Comparison of ENCODE assay signal across 16 cellular contexts in genomic region chr9:92600075-92600741, GRCh38.
DNase-seq lines count a peak whose midpoint lies in the region; ATAC-seq and TF ChIP-seq lines count a peak whose summit lies in the region.
"Had no signal": no experiment of that assay in that cellular context is flagged by ENCODE, and none has a peak within 500 bp of the region (broad histone marks: within the 10 kb centered on the region; RNA-seq: fewer than 3 reads in every experiment).

No MANE protein-coding gene starts in this region.

- H3K4me1 Mint-ChIP-seq in chondrocyte (ENCODE audit: low read depth), result peaks cover 63% of the 10 kb centered on the region
- H3K4me1 Mint-ChIP-seq: T-cell, WTC11 had no signal

- peak overlapping the region; percentile 95 for H3K27ac Mint-ChIP-seq in chondrocyte (ENCODE audit: unreplicated experiment)
- H3K27ac Mint-ChIP-seq: dendritic cell treated with granulocyte-macrophage colony-stimulating factor and Interleukin-4, amounts not matched to agents 40 ng/mL and 50 ng/mL, for 4 days; T-cell had no signal

- peak overlapping the region; percentile 3 for H3K4me3 Mint-ChIP-seq in chondrocyte (ENCODE audit: unreplicated experiment)
- H3K4me3 Mint-ChIP-seq: dendritic cell treated with granulocyte-macrophage colony-stimulating factor and Interleukin-4, amounts not matched to agents 40 ng/mL and 50 ng/mL, for 4 days; neural crest cell; T-cell; WTC11 had no signal

- no peaks in the 10 kb centered on the region for H3K36me3 ChIP-seq in GM23248 (ENCODE audit: low read depth)
- H3K36me3 ChIP-seq in right atrium auricular region, result no peaks in the 10 kb centered on the region
- H3K36me3 ChIP-seq in gastrocnemius medialis, result no peaks in the 10 kb centered on the region
- H3K36me3 ChIP-seq in left lung, result no peaks in the 10 kb centered on the region

- WGBS in GM23248 (ENCODE audit: low coverage in 1 of 2, low lambda C conversion rate in 2 of 2, missing lambda C conversion rate in 2 of 2), 2 experiments, result 61 to 67% methylated on average over 6 of the region's 6 CpGs

- H4K20me1 ChIP-seq in GM23248 (ENCODE audit: insufficient read depth), result no peaks in the 10 kb centered on the region

- H3K4me3 ChIP-seq in GM23248, result no peak overlapping the region
- H3K4me3 ChIP-seq in right atrium auricular region, result no peak overlapping the region
- no peak overlapping the region for H3K4me3 ChIP-seq in gastrocnemius medialis
- H3K4me3 ChIP-seq in left lung, result no peak overlapping the region

- H3K9ac ChIP-seq in GM23248, result no peak overlapping the region

- peaks cover 9% of the 10 kb centered on the region for H3K36me3 Mint-ChIP-seq in chondrocyte (ENCODE audit: low read depth)

- intact Hi-C loops in gastrocnemius medialis (cut with DNase I; ENCODE audit: low total_unique reads), result no loop called here
- intact Hi-C loops in left lung (cut with DNase I), result no loop called here

- no peak for TF ChIP-seq POLR2A in gastrocnemius medialis (IDR thresholded peaks at IDR 0.05)

- DNase-seq in GM23248 (no peak), chondrocyte (ENCODE audit: low spot score) (no peak), right atrium auricular region (ENCODE audit: low spot score) (no peak), gastrocnemius medialis (no peak), left lung (no peak), GM10266 (ENCODE audit: extremely low spot score) (no peak), amygdala (lab: John Stamatoyannopoulos, UW) (no peak), NOMO-1 treated with dmso at 0.1 percent for 144 hours (lab: John Stamatoyannopoulos, UW; ENCODE audit: unreplicated experiment) (no peak)
- DNase-seq: foreskin melanocyte, NCI-H1105, NCI-H345, OCI-M1, T-cell had no signal

- in situ Hi-C loops in GM23248 (cut with MboI), result no loop called here
- in situ Hi-C loops in gastrocnemius medialis (cut with MboI; ENCODE audit: low sequenced_read_pairs in 4 of 4), result loop anchor here in 1 of 4 donors (25.0 kb wide), 1 partner anchor 88 kb away; no protein-coding TSS in a partner anchor

- peaks cover 7% of the 10 kb centered on the region for H3K9me3 Mint-ChIP-seq in chondrocyte (ENCODE audit: low read depth)

- no peaks in the 10 kb centered on the region for H3K27me3 Mint-ChIP-seq in chondrocyte (ENCODE audit: low read depth)
- H3K27me3 Mint-ChIP-seq: dendritic cell treated with granulocyte-macrophage colony-stimulating factor and Interleukin-4, amounts not matched to agents 40 ng/mL and 50 ng/mL, for 4 days; T-cell had no signal

- 0 out of 2 replicates have a peak, but pooled peaks cover 6% of the 10 kb centered on the region for H3F3A ChIP-seq in GM23248 (ENCODE audit: insufficient read depth)

- no peaks in the 10 kb centered on the region for H3K79me2 ChIP-seq in GM23248 (ENCODE audit: insufficient read depth)

- H3K27ac ChIP-seq in GM23248 (no peak overlapping the region), right atrium auricular region (peak overlapping the region; percentile 57 to 64), gastrocnemius medialis (peak overlapping the region; percentile 49 to 77 (median 62)), left lung (peak overlapping the region in 1 of 2 donors; percentile 53)

- peak; percentile 24 for TF ChIP-seq CTCF in chondrocyte (IDR thresholded peaks at IDR 0.05)
- no peak for TF ChIP-seq CTCF in right atrium auricular region (IDR thresholded peaks at IDR 0.05)
- no peak for TF ChIP-seq CTCF in gastrocnemius medialis (IDR thresholded peaks at IDR 0.05 in 4 of 5, conservative IDR thresholded peaks at IDR 0.05 in 1 of 5)
- TF ChIP-seq CTCF in left lung (IDR thresholded peaks at IDR 0.05), result no peak
- TF ChIP-seq CTCF in GM10266 (IDR thresholded peaks at IDR 0.05; ENCODE audit: control insufficient read depth, insufficient read depth, low read depth, missing control alignments), result no peak

- no peaks in the 10 kb centered on the region for H3K27me3 ChIP-seq in GM23248 (replicated peaks; ENCODE audit: insufficient read depth)
- H3K27me3 ChIP-seq in right atrium auricular region, result no peaks in the 10 kb centered on the region
- no peaks in the 10 kb centered on the region for H3K27me3 ChIP-seq in gastrocnemius medialis
- no peaks in the 10 kb centered on the region for H3K27me3 ChIP-seq in left lung

- no peaks in the 10 kb centered on the region for H3K9me2 ChIP-seq in GM23248 (ENCODE audit: insufficient read depth)

- H3K9me3 ChIP-seq in GM23248 (ENCODE audit: low read depth) (no peaks in the 10 kb centered on the region), right atrium auricular region (peaks cover 0 to 5% of the 10 kb centered on the region in 2 donors), gastrocnemius medialis (no peaks in the 10 kb centered on the region), left lung (peaks cover 0 to 6% of the 10 kb centered on the region in 2 donors)

- H3K4me2 ChIP-seq in GM23248 (ENCODE audit: unreplicated experiment), result no peak overlapping the region

- ATAC-seq in gastrocnemius medialis (peak in 1 of 2 donors; percentile 6), left lung (no peak)
- ATAC-seq: T-cell, WTC11 had no signal

- H2AFZ ChIP-seq in GM23248, result peak overlapping the region; percentile 80; the same call in 1 of the 2 replicates

- H3K4me1 ChIP-seq in GM23248 (ENCODE audit: insufficient read depth) (peaks cover 11% of the 10 kb centered on the region), right atrium auricular region (peaks cover 0 to 39% of the 10 kb centered on the region in 2 donors), gastrocnemius medialis (peaks cover 0 to 3% of the 10 kb centered on the region in 2 donors), left lung (peaks cover 0 to 5% of the 10 kb centered on the region in 2 donors)
